In genomic region chr9:92406506-92406905, GRCh38 we compare ENCODE assay signal across 9 cellular contexts. TPM values are rescaled to one million over a fixed set of nuclear protein-coding genes. Genes with fewer than 3 reads are reported as not detected.
DNase-seq lines count a peak whose midpoint lies in the region; ATAC-seq and TF ChIP-seq lines count a peak whose summit lies in the region.
"Had no signal": no experiment of that assay in that cellular context is flagged by ENCODE, and none has a peak within 500 bp of the region (broad histone marks: within the 10 kb centered on the region; RNA-seq: fewer than 3 reads in every experiment).

No MANE protein-coding gene starts in this region.

- H2AFZ ChIP-seq in mammary epithelial cell (ENCODE audit: low read depth, low read length) = no peak overlapping the region

- H3K79me2 ChIP-seq in mammary epithelial cell (ENCODE audit: insufficient read depth, low read length) = no peaks in the 10 kb centered on the region

- BruUV-seq in mammary epithelial cell (replicated peaks; lab: Mats Ljungman, UMichigan) = no TSS peak

- CTCF ChIA-PET in mammary epithelial cell (lab: Charles Lee; ENCODE audit: low non-redundant PET) = no interaction called here

- no peak overlapping the region for H3K4me3 ChIP-seq in BLaER1 treated with 17β-estradiol and CSF1 and Interleukin-3, amounts not matched to agents 10 nM and 100 nM
- no peak overlapping the region for H3K4me3 ChIP-seq in mammary epithelial cell (replicated peaks in 1 of 3; ENCODE audit: insufficient read depth in 1 of 3, low read depth in 2 of 3, low read length in 3 of 3)

- H3K9ac ChIP-seq in BLaER1 treated with 17β-estradiol and CSF1 and Interleukin-3, amounts not matched to agents 10 nM and 100 nM = no peak overlapping the region
- H3K9ac ChIP-seq in mammary epithelial cell (ENCODE audit: insufficient read depth, low read length) = no peak overlapping the region

- H3K4me2 ChIP-seq in BLaER1 treated with 17β-estradiol and CSF1 and Interleukin-3, amounts not matched to agents 10 nM and 100 nM = peak overlapping the region in 8 of 11 experiments; percentile 19 to 71 (median 50); a peak in 16 of 22 replicates
- no peak overlapping the region for H3K4me2 ChIP-seq in mammary epithelial cell (ENCODE audit: insufficient read depth, low read depth, low read length)

- WGBS in mammary epithelial cell (ENCODE audit: low coverage, missing lambda C conversion rate) = 94% methylated on average over 4 of the region's 4 CpGs

- TF ChIP-seq CTCF in mammary epithelial cell (conservative IDR thresholded peaks at IDR 0.05 in 1 of 2, IDR thresholded peaks at IDR 0.05 in 1 of 2; ENCODE audit: extremely low read depth in 1 of 2, insufficient read depth in 1 of 2, low read depth in 1 of 2, low read length in 2 of 2) = no peak

- in situ Hi-C loops in mammary epithelial cell (cut with MboI; ENCODE audit: low sequenced_read_pairs in 2 of 2) = no loop called here

- H3K9me3 ChIP-seq in BLaER1 treated with 17β-estradiol and CSF1 and Interleukin-3, amounts not matched to agents 10 nM and 100 nM (replicated peaks in 1 of 11) = peaks cover 0 to 3% (median 0%) of the 10 kb centered on the region in 11 experiments; a peak in 1 of 22 replicates
- no peaks in the 10 kb centered on the region for H3K9me3 ChIP-seq in mammary epithelial cell (replicated peaks; ENCODE audit: insufficient read depth, low read length)

- peak; percentile 23 for DNase-seq in SKM-1 (lab: John Stamatoyannopoulos, UW; ENCODE audit: unreplicated experiment)
- DNase-seq in cerebellar cortex (ENCODE audit: low spot score) = peak; percentile 3
- peak; percentile 85 for DNase-seq in pons (ENCODE audit: low spot score)
- no peak for DNase-seq in NCI-H345 treated with DMSO at 0.1 percent for 48 hours (lab: John Stamatoyannopoulos, UW; ENCODE audit: unreplicated experiment)
- no peak for DNase-seq in NCI-H1694 treated with DMSO at 0.1 percent for 48 hours (lab: John Stamatoyannopoulos, UW)
- no peak for DNase-seq in mammary epithelial cell

- H4K20me1 ChIP-seq in BLaER1 treated with 17β-estradiol and CSF1 and Interleukin-3, amounts not matched to agents 10 nM and 100 nM = no peaks in the 10 kb centered on the region
- H4K20me1 ChIP-seq in mammary epithelial cell (ENCODE audit: insufficient read depth, low read length) = no peaks in the 10 kb centered on the region

- H3K36me3 ChIP-seq in BLaER1 treated with 17β-estradiol and CSF1 and Interleukin-3, amounts not matched to agents 10 nM and 100 nM = no peaks in the 10 kb centered on the region
- no peaks in the 10 kb centered on the region for H3K36me3 ChIP-seq in mammary epithelial cell (ENCODE audit: insufficient read depth, low read length)

- H3K27me3 ChIP-seq in BLaER1 treated with 17β-estradiol and CSF1 and Interleukin-3, amounts not matched to agents 10 nM and 100 nM = no peaks in the 10 kb centered on the region
- H3K27me3 ChIP-seq in mammary epithelial cell (ENCODE audit: insufficient read depth, low read length) = no peaks in the 10 kb centered on the region

- intact Hi-C loops in mammary epithelial cell (cut with micrococcal nuclease) = no loop called here

- dilution Hi-C loops in mammary epithelial cell (cut with HindIII; ENCODE audit: low sequenced_read_pairs) = no loop called here

- peaks cover 4 to 23% (median 14%) of the 10 kb centered on the region in 10 experiments; a peak in 17 of 20 replicates for H3K4me1 ChIP-seq in BLaER1 treated with 17β-estradiol and CSF1 and Interleukin-3, amounts not matched to agents 10 nM and 100 nM
- no peaks in the 10 kb centered on the region for H3K4me1 ChIP-seq in mammary epithelial cell (ENCODE audit: insufficient read depth, low read length)

- H3K27ac ChIP-seq in BLaER1 treated with 17β-estradiol and CSF1 and Interleukin-3, amounts not matched to agents 10 nM and 100 nM = peak overlapping the region in 2 of 11 experiments; percentile 5 to 7; a peak in 1 of 22 replicates
- H3K27ac ChIP-seq in mammary epithelial cell (ENCODE audit: insufficient read depth, low read depth, low read length) = no peak overlapping the region

- ATAC-seq in GM21619 (IDR thresholded peaks at IDR 0.05; ENCODE audit: unreplicated experiment) = peak; percentile 81

RNA-seq across cellular contexts. Expression of gene OGN, which starts 2.1 kb away (rescaled TPM):
- not detected for total RNA-seq in mammary epithelial cell
- polyA plus RNA-seq in mammary epithelial cell = not detected
- not detected for polyA minus RNA-seq in mammary epithelial cell
- total RNA-seq: myocyte had no signal

RNA-seq across cellular contexts. Expression of gene OMD, which starts 17.8 kb away (rescaled TPM):
- total RNA-seq in mammary epithelial cell = not detected
- polyA plus RNA-seq in mammary epithelial cell = not detected
- not detected for polyA minus RNA-seq in mammary epithelial cell
- total RNA-seq: myocyte had no signal

Comparison
In these comparisons a context has a peak if more than half of its experiments do, and no peak if none do; other contexts are left out.
1. DNase-seq: peak in SKM-1 (single experiment), cerebellar cortex (single experiment) and pons (single experiment); none in NCI-H345 treated with DMSO at 0.1 percent for 48 hours (single experiment), NCI-H1694 treated with DMSO at 0.1 percent for 48 hours (single experiment) and mammary epithelial cell (single experiment).